In the genomic region with DNA sequence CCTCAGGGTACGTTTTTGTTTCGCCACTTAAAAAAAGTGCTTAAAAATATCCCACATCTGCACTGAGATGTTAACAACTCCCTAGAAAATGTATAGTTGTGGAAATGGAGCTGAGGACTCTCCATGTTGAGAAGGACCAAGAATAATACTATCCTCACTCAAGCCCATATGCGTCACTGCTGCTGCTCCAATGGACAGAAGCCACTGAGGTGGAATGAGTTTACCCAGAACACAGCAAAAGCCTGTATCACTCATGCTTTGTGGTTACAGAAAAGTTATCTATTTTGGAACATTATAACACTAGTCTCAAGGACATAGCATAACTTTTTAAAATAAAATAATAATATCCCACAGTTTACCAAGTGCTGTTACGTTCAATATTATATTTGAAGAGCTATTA, we compare ENCODE assay signal across 23 cellular contexts. TPM values are rescaled to one million over a fixed set of nuclear protein-coding genes. Genes with fewer than 3 reads are reported as not detected.
"Had no signal": no experiment of that assay in that cellular context is flagged by ENCODE, and none has a peak within 500 bp of the region (broad histone marks: within the 10 kb centered on the region; RNA-seq: fewer than 3 reads in every experiment).

No MANE protein-coding gene starts in this region.

- DNase-seq: activated CD4-positive, alpha-beta T cell treated with anti-CD3 and anti-CD28 coated beads, Interleukin-2, amount 10 ng/mL, durations not matched to agents 24 days and 14 days; activated T-cell treated with anti-CD3 and anti-CD28 coated beads, Interleukin-2, amount 50 U/mL, for 1 hour; colonic mucosa; dorsolateral prefrontal cortex; effector memory CD8-positive, alpha-beta T cell; heart right ventricle; left lung; naive thymus-derived CD4-positive, alpha-beta T cell; spleen; stimulated activated CD4-positive, alpha-beta T cell treated with anti-CD3 and anti-CD28 coated beads, Interleukin-4, amount 100 ng/mL, for 1 hour; stimulated activated naive CD4-positive, alpha-beta T cell; upper lobe of left lung had no signal

- H3K27ac ChIP-seq: ascending aorta, colonic mucosa, dorsolateral prefrontal cortex, esophagus muscularis mucosa, gastroesophageal sphincter, heart right ventricle, left lung, spleen, thoracic aorta, upper lobe of left lung, VCaP had no signal

- H3K9me3 ChIP-seq: ascending aorta, colonic mucosa, esophagus muscularis mucosa, gastroesophageal sphincter, heart right ventricle, left lung, spleen, thoracic aorta, upper lobe of left lung had no signal

- FAIRE-seq: bronchial epithelial cell, endothelial cell of umbilical vein had no signal

- H3K4me3 ChIP-seq: ascending aorta, colonic mucosa, dorsolateral prefrontal cortex, esophagus muscularis mucosa, gastroesophageal sphincter, heart right ventricle, left lung, lung, spleen, thoracic aorta, upper lobe of left lung had no signal

- H3K36me3 ChIP-seq: ascending aorta, colonic mucosa, esophagus muscularis mucosa, gastroesophageal sphincter, heart right ventricle, left lung, spleen, thoracic aorta, upper lobe of left lung had no signal

- ATAC-seq: activated CD4-positive, CD25-positive, alpha-beta regulatory T cell treated with anti-CD3 and anti-CD28 coated beads, Interleukin-2, amount 50 U/mL, for 24 hours; activated naive CD4-positive, alpha-beta T cell treated with anti-CD3 and anti-CD28 coated beads, Interleukin-2, amount 50 U/mL, for 72 hours; effector memory CD8-positive, alpha-beta T cell; gastroesophageal sphincter; heart right ventricle; naive thymus-derived CD4-positive, alpha-beta T cell had no signal

- H3K4me1 ChIP-seq: ascending aorta, colonic mucosa, esophagus muscularis mucosa, gastroesophageal sphincter, heart right ventricle, left lung, spleen, upper lobe of left lung had no signal

- H3K27me3 ChIP-seq: ascending aorta, colonic mucosa, esophagus muscularis mucosa, gastroesophageal sphincter, heart right ventricle, left lung, spleen, upper lobe of left lung had no signal

RNA-seq across cellular contexts. Expression of a gene that starts 31.9 kb away (rescaled TPM):
- total RNA-seq: activated CD4-positive, alpha-beta T cell treated with anti-CD3 and anti-CD28 coated beads, Interleukin-2, amount 10 ng/mL, durations not matched to agents 24 days and 14 days; activated naive CD4-positive, alpha-beta T cell treated with anti-CD3 and anti-CD28 coated beads, Interleukin-2, amount 50 U/mL, for 72 hours; naive thymus-derived CD4-positive, alpha-beta T cell; T-helper 2 cell treated with Interferon-gamma antibody and Interleukin-4, amounts not matched to agents 100 ng/mL and 5 ng/mL, for 36 hours had no signal
- polyA plus RNA-seq: naive thymus-derived CD4-positive, alpha-beta T cell had no signal
